8 cellular contexts compared by ENCODE assay signal in the genomic region with DNA sequence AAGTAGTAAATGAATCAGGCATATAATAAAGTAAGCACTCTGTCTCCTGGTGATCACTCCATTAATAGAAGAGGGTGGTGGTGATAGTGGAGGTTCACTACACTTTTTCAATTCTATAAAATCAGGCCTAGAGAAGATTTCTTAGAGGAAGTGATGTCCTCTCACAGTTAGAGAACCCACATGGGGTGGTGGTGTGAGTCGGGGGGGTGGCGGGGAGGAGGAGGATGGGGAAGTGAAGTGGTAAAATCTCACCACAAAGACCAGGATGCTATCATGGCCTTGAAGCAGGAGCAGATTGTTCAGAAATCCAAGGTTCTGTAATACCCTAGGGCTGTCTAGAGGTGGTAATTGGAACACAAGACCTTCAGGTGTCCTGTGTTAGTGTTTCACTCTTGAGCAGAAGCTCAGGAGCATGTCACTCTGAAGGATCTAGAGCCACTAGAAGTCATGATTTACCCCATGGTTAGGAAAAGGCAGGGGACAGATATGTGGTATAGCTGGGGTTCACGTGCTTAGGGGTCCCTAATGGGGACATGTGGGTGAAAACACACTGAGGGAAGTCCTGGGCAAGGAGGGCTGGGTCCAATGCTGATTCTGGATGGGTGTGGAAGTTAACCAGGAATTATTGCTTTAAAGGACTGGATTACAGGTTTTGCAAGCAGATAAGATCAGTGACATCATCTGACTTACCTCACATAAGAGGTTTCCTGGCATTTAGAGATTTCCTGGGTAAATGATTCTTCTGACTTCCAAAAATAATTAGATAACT. TPM values are rescaled to one million over a fixed set of nuclear protein-coding genes. Genes with fewer than 3 reads are reported as not detected.
A peak's percentile ranks its signal among the peaks of the same experiment; 100 is the strongest.
DNase-seq lines count a peak whose midpoint lies in the region; TF ChIP-seq lines count a peak whose summit lies in the region.

No MANE protein-coding gene starts in this region.

- no peaks in the 10 kb centered on the region for H3K27me3 ChIP-seq in colonic mucosa

- no peaks in the 10 kb centered on the region for H3K36me3 Mint-ChIP-seq in mesothelial cell of epicardium

- H3K4me1 ChIP-seq in colonic mucosa, result peaks cover 12% of the 10 kb centered on the region

- H3K4me1 Mint-ChIP-seq in mesothelial cell of epicardium, result peaks cover 9% of the 10 kb centered on the region

- no peaks in the 10 kb centered on the region for H3K36me3 ChIP-seq in colonic mucosa

- intact Hi-C loops in colonic mucosa (cut with DNase I), result no loop called here

- no peak overlapping the region for H3K27ac Mint-ChIP-seq in mesothelial cell of epicardium

- no peak overlapping the region for H3K4me3 Mint-ChIP-seq in mesothelial cell of epicardium

- H3K27me3 Mint-ChIP-seq in mesothelial cell of epicardium (ENCODE audit: low read depth), result no peaks in the 10 kb centered on the region

- DNase-seq in NCI-H2196 (lab: John Stamatoyannopoulos, UW; ENCODE audit: unreplicated experiment) (peak; percentile 16), NCI-H2196 treated with DMSO at 0.1 percent for 48 hours (lab: John Stamatoyannopoulos, UW; ENCODE audit: unreplicated experiment) (no peak), SKM-1 treated with dmso at 0.1 percent for 144 hours (lab: John Stamatoyannopoulos, UW; ENCODE audit: unreplicated experiment) (peak; percentile 79), colonic mucosa (peak; percentile 54), renal cortical epithelial cell (ENCODE audit: low read depth) (peak; percentile 32), mesothelial cell of epicardium (ENCODE audit: low spot score in 2 of 2, unreplicated experiment in 2 of 2) (no peak), NCI-H1930 (lab: John Stamatoyannopoulos, UW) (no peak), ACHN (no peak)

- peak overlapping the region in 1 of 2 donors; percentile 61 for H3K9ac ChIP-seq in colonic mucosa (ENCODE audit: low read depth in 2 of 2, low read length in 2 of 2)

- in situ Hi-C loops in ACHN (cut with HindIII; ENCODE audit: low pct_ligation_motif_present, low pct_unique_long_range_greater_than_20kb, low sequenced_read_pairs), result no loop called here

- no peaks in the 10 kb centered on the region for H3K9me3 ChIP-seq in colonic mucosa

- no peaks in the 10 kb centered on the region for H3K9me3 Mint-ChIP-seq in mesothelial cell of epicardium

- H3K4me3 ChIP-seq in colonic mucosa, result no peak overlapping the region

- peak overlapping the region; percentile 83 for H3K27ac ChIP-seq in colonic mucosa

- TF ChIP-seq CTCF in colonic mucosa (IDR thresholded peaks at IDR 0.05), result no peak
- no peak for TF ChIP-seq CTCF in mesothelial cell of epicardium (IDR thresholded peaks at IDR 0.05; ENCODE audit: unreplicated experiment)

RNA-seq across cellular contexts. Expression of gene RNF125, which starts 31.0 kb away (rescaled TPM):
- 10 to 100 TPM in 1 of 2 donors, 1 to 10 TPM in 1; 8.4 to 13.9 TPM for total RNA-seq in colonic mucosa
- total RNA-seq in renal cortical epithelial cell, result 1.5 and 4.0 TPM in 2 replicates
- total RNA-seq in mesothelial cell of epicardium, result 0.63 to 0.82 TPM (median 0.74 TPM) in 3 replicates

RNA-seq across cellular contexts. Expression of gene RNF138, which starts 42.1 kb away (rescaled TPM):
- total RNA-seq in colonic mucosa, result 10 to 100 TPM; 48.3 to 53.2 TPM
- 15.3 and 18.3 TPM in 2 replicates for total RNA-seq in renal cortical epithelial cell
- total RNA-seq in mesothelial cell of epicardium, result 28.5 to 37.9 TPM (median 31.9 TPM) in 3 replicates

Comparison
In these comparisons a context has a peak if more than half of its experiments do, and no peak if none do; other contexts are left out.
1. DNase-seq: peak in NCI-H2196 (single experiment), SKM-1 treated with dmso at 0.1 percent for 144 hours (single experiment), colonic mucosa (single experiment) and renal cortical epithelial cell (single experiment); none in NCI-H2196 treated with DMSO at 0.1 percent for 48 hours (single experiment), mesothelial cell of epicardium (0 of 2), NCI-H1930 (0 of 2) and ACHN (single experiment).